28 cellular contexts compared by ENCODE assay signal in the genomic region with DNA sequence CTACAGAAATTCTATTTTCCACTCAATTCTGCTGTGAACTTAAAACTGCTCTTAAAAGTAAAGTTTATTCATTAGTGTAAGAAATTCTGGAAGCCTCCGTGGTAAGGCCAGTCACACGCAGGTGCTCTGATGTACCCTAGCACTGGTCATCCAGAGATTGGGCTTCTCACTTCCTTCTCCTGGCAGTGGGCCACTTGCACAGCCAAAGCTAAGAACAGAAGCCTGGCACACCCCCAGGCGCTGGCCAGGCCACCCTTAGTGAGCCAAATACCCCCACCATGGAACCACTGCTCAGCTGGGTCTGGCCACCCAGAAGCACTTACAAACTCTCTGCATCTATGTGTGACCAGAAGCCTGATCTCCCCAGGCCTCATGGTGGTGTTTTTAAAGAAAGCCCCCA.
"Had no signal": no experiment of that assay in that cellular context is flagged by ENCODE, and none has a peak within 500 bp of the region (broad histone marks: within the 10 kb centered on the region; RNA-seq: fewer than 3 reads in every experiment).

No MANE protein-coding gene starts in this region.

- H3K36me3 Mint-ChIP-seq: activated naive CD8-positive, alpha-beta T cell; T-cell had no signal

- H3K4me3 ChIP-seq: cardiac muscle cell had no signal

- H3K4me1 Mint-ChIP-seq: activated CD4-positive, alpha-beta memory T cell treated with anti-CD3 and anti-CD28 coated beads, Interleukin-2, amount 10 ng/mL, durations not matched to agents 7 days and 5 days; activated T-helper 17 cell treated with anti-CD3 and anti-CD28 coated beads, Interleukin-2, amount 50 U/mL, for 72 hours; T-cell had no signal

- DNase-seq: activated B cell treated with CpG ODN at 0.5 μM for 24 hours; activated CD4-positive, alpha-beta memory T cell treated with anti-CD3 and anti-CD28 coated beads, Interleukin-2, amount 10 ng/mL, durations not matched to agents 7 days and 5 days; activated CD4-positive, alpha-beta T cell treated with anti-CD3 and anti-CD28 coated beads, Interleukin-2, amount 50 U/mL, for 1 hour; activated gamma-delta T cell; activated naive CD4-positive, alpha-beta T cell treated with anti-CD3 and anti-CD28 coated beads for 36 hours; activated T-cell treated with anti-CD3 and anti-CD28 coated beads for 4 hours; activated T-cell treated with anti-CD3 and anti-CD28 coated beads, Interleukin-2, amount 50 U/mL, for 48 hours; brain microvascular endothelial cell; cerebellar nuclear complex; MM.1S; NCI-H1105 treated with DMSO at 0.1 percent for 48 hours; NCI-H1436 treated with DMSO at 0.1 percent for 48 hours; NCI-H1930; NCI-H2171; NCI-H2227 treated with DMSO at 0.1 percent for 48 hours; NCI-H526; NCI-H774; NK-92 treated with Interleukin-12 subunit alpha and Interleukin-12 subunit beta, amount 100 ng/mL, for 24 hours; OCI-M1; RPMI8226; SHP77 treated with DMSO at 0.1 percent for 48 hours; T-cell; T-helper 2 cell; T1000 had no signal

- H3K27ac Mint-ChIP-seq: activated B cell treated with CpG ODN at 0.5 μM for 24 hours; activated CD4-positive, alpha-beta memory T cell treated with anti-CD3 and anti-CD28 coated beads, Interleukin-2, amount 10 ng/mL, durations not matched to agents 7 days and 5 days; activated naive CD4-positive, alpha-beta T cell treated with anti-CD3 and anti-CD28 coated beads for 36 hours; activated naive CD8-positive, alpha-beta T cell; activated T-helper 17 cell treated with anti-CD3 and anti-CD28 coated beads, Interleukin-2, amount 50 U/mL, for 72 hours; T-cell had no signal

- H3K36me3 ChIP-seq: brain microvascular endothelial cell, cardiac muscle cell had no signal

- H3K9me3 Mint-ChIP-seq: activated B cell treated with CpG ODN at 0.5 μM for 24 hours; activated CD4-positive, alpha-beta memory T cell treated with anti-CD3 and anti-CD28 coated beads, Interleukin-2, amount 10 ng/mL, durations not matched to agents 7 days and 5 days; activated naive CD4-positive, alpha-beta T cell treated with anti-CD3 and anti-CD28 coated beads for 36 hours; activated T-helper 17 cell treated with anti-CD3 and anti-CD28 coated beads, Interleukin-2, amount 50 U/mL, for 72 hours; T-cell had no signal

- H3K4me3 Mint-ChIP-seq: activated B cell treated with CpG ODN at 0.5 μM for 24 hours; activated CD4-positive, alpha-beta memory T cell treated with anti-CD3 and anti-CD28 coated beads, Interleukin-2, amount 10 ng/mL, durations not matched to agents 7 days and 5 days; activated naive CD4-positive, alpha-beta T cell treated with anti-CD3 and anti-CD28 coated beads for 36 hours; activated naive CD8-positive, alpha-beta T cell; activated T-helper 17 cell treated with anti-CD3 and anti-CD28 coated beads, Interleukin-2, amount 50 U/mL, for 72 hours; T-cell had no signal

- H3K27me3 Mint-ChIP-seq: activated B cell treated with CpG ODN at 0.5 μM for 24 hours; activated naive CD8-positive, alpha-beta T cell; activated T-helper 17 cell treated with anti-CD3 and anti-CD28 coated beads, Interleukin-2, amount 50 U/mL, for 72 hours; T-cell had no signal

- ATAC-seq: activated T-helper 17 cell treated with anti-CD3 and anti-CD28 coated beads, Interleukin-2, amount 50 U/mL, for 72 hours; Panc1; T-cell had no signal

- H3K27ac ChIP-seq: brain microvascular endothelial cell, cardiac muscle cell had no signal

- H3K27me3 ChIP-seq: brain microvascular endothelial cell had no signal
